ENCODE assay signal across 8 cellular contexts in genomic region chr19:19063183-19064097, GRCh38. TPM values are rescaled to one million over a fixed set of nuclear protein-coding genes. Genes with fewer than 3 reads are reported as not detected.
DNase-seq lines count a peak whose midpoint lies in the region; ATAC-seq and TF ChIP-seq lines count a peak whose summit lies in the region.

Gene SLC25A42 (plus strand): TSS chr19:19063994. CDS start chr19:19096125, 32,131 bp downstream.

- DNase-seq in GM06990 (ENCODE audit: extremely low read depth, insufficient read length) (peak; percentile 100), NCI-H1092 treated with DMSO at 0.1 percent for 48 hours (lab: John Stamatoyannopoulos, UW) (peak; percentile 99), SKM-1 (lab: John Stamatoyannopoulos, UW; ENCODE audit: unreplicated experiment) (peak; percentile 96), glomerular endothelial cell (ENCODE audit: extremely low read depth, low read depth, low spot score) (peak; percentile 92), occipital lobe (lab: John Stamatoyannopoulos, UW) (peak; percentile 100), testis (peak; percentile 99)
- DNase-seq in activated naive CD4-positive, alpha-beta T cell treated with anti-CD3 and anti-CD28 coated beads, Interleukin-2, amount 50 U/mL, for 72 hours (ENCODE audit: low spot score in 2 of 2): peak; percentile 98 to 100

- 2 to 6% methylated on average over 11 to 61 of the region's 77 CpGs for WGBS in testis, 2 donors

- H3K27ac ChIP-seq in testis: peak within 1 kb of the TSS; percentile 35 to 76

- no peaks in the 10 kb centered on the region for H3K9me3 ChIP-seq in testis

- intact Hi-C loops in testis (cut with DNase I; ENCODE audit: low total_unique reads): loop anchor here (10.0 kb wide), 1 partner anchor 81 kb away; no protein-coding TSS in a partner anchor

- ATAC-seq in HG02610 (IDR thresholded peaks at IDR 0.05; ENCODE audit: unreplicated experiment): peak; percentile 94
- ATAC-seq in activated naive CD4-positive, alpha-beta T cell treated with anti-CD3 and anti-CD28 coated beads, Interleukin-2, amount 50 U/mL, for 72 hours: peak; percentile 95

- H3K4me1 ChIP-seq in testis: peaks cover 24% of the 10 kb centered on the region

- no peaks in the 10 kb centered on the region for H3K9me3 Mint-ChIP-seq in activated naive CD4-positive, alpha-beta T cell treated with anti-CD3 and anti-CD28 coated beads, Interleukin-2, amount 50 U/mL, for 72 hours

- H3K4me3 ChIP-seq in GM06990 (replicated peaks; ENCODE audit: low read depth, low read length) (peak within 1 kb of the TSS; percentile 83), testis (peak within 1 kb of the TSS; percentile 68 to 75)

- peak within 1 kb of the TSS; percentile 86 to 87 for H3K27ac Mint-ChIP-seq in activated naive CD4-positive, alpha-beta T cell treated with anti-CD3 and anti-CD28 coated beads, Interleukin-2, amount 50 U/mL, for 72 hours

- no peak for TF ChIP-seq CTCF in GM06990 (IDR thresholded peaks at IDR 0.05; ENCODE audit: insufficient read depth, low read length, poor library complexity, severe bottlenecking)
- no peak for TF ChIP-seq CTCF in testis (IDR thresholded peaks at IDR 0.05)

- H3K27me3 ChIP-seq in GM06990 (replicated peaks; ENCODE audit: control insufficient read depth, insufficient read depth, low read length) (no peaks in the 10 kb centered on the region), testis (no peaks in the 10 kb centered on the region)

- H3K36me3 Mint-ChIP-seq in activated naive CD4-positive, alpha-beta T cell treated with anti-CD3 and anti-CD28 coated beads, Interleukin-2, amount 50 U/mL, for 72 hours: no peaks in the 10 kb centered on the region

- peaks cover 7% of the 10 kb centered on the region for H3K36me3 ChIP-seq in GM06990 (ENCODE audit: control insufficient read depth, insufficient read depth, low read length)
- H3K36me3 ChIP-seq in testis (ENCODE audit: low read depth, missing control alignments): no peaks in the 10 kb centered on the region

- TF ChIP-seq POLR2A in testis (IDR thresholded peaks at IDR 0.05): no peak

RNA-seq across cellular contexts. Expression of gene SLC25A42, which starts in this region (rescaled TPM):
- total RNA-seq in activated naive CD4-positive, alpha-beta T cell treated with anti-CD3 and anti-CD28 coated beads, Interleukin-2, amount 50 U/mL, for 72 hours: 10 to 100 TPM; 15.1 to 19.2 TPM
- total RNA-seq in glomerular endothelial cell (6.1 and 6.8 TPM in 2 replicates), occipital lobe (12.6 TPM), testis (10 to 100 TPM; 14.3 to 14.7 TPM)
- polyA plus RNA-seq in testis (ENCODE audit: insufficient read depth, low read depth, low replicate concordance): 14.0 TPM

Comparison
In these comparisons a context has a peak if more than half of its experiments do, and no peak if none do; other contexts are left out.
1. Peak in every context shown above with its lines: DNase-seq, ATAC-seq, H3K4me3 ChIP-seq and H3K27ac ChIP-seq.